9 cellular contexts compared by ENCODE assay signal in genomic region chr22:37893583-37893983, GRCh38. TPM values are rescaled to one million over a fixed set of nuclear protein-coding genes. Genes with fewer than 3 reads are reported as not detected.
DNase-seq lines count a peak whose midpoint lies in the region; TF ChIP-seq lines count a peak whose summit lies in the region.
"Had no signal": no experiment of that assay in that cellular context is flagged by ENCODE, and none has a peak within 500 bp of the region (broad histone marks: within the 10 kb centered on the region; RNA-seq: fewer than 3 reads in every experiment).

No MANE protein-coding gene starts in this region.

- DNase-seq in T-helper 1 cell, result no peak
- no peak for DNase-seq in ascending aorta (ENCODE audit: low spot score in 2 of 2)
- DNase-seq in NCI-H345 treated with DMSO at 0.1 percent for 48 hours (lab: John Stamatoyannopoulos, UW; ENCODE audit: unreplicated experiment), result no peak
- no peak for DNase-seq in NCI-H1694 treated with DMSO at 0.1 percent for 48 hours (lab: John Stamatoyannopoulos, UW)
- DNase-seq in NCI-H128 (lab: John Stamatoyannopoulos, UW; ENCODE audit: unreplicated experiment), result no peak
- DNase-seq: NCI-H1048 had no signal

- no peaks in the 10 kb centered on the region for H3K9me3 Mint-ChIP-seq in T-helper 1 cell treated with Interleukin-12 subunit alpha and Interleukin-12 subunit beta and Interleukin-4 antibody, amounts not matched to agents 30 μg/mL and 1 μg/mL, for 36 hours

- intact Hi-C loops in ascending aorta (cut with DNase I), result loop anchor here (5.0 kb wide), 1 partner anchor 39 kb away; no protein-coding TSS in a partner anchor

- H3K36me3 ChIP-seq in ascending aorta, result peaks cover 13 to 24% of the 10 kb centered on the region in 2 donors
- H3K36me3 ChIP-seq in muscle layer of colon (ENCODE audit: insufficient read depth, low read length), result peaks cover 13% of the 10 kb centered on the region

- peak overlapping the region; percentile 58 for H3K27ac Mint-ChIP-seq in T-helper 1 cell treated with Interleukin-12 subunit alpha and Interleukin-12 subunit beta and Interleukin-4 antibody, amounts not matched to agents 30 μg/mL and 1 μg/mL, for 36 hours

- H3K9ac ChIP-seq in muscle layer of colon (ENCODE audit: low read length), result no peak overlapping the region

- H3K27me3 Mint-ChIP-seq in T-helper 1 cell treated with Interleukin-12 subunit alpha and Interleukin-12 subunit beta and Interleukin-4 antibody, amounts not matched to agents 30 μg/mL and 1 μg/mL, for 36 hours (ENCODE audit: low read depth), result no peaks in the 10 kb centered on the region

- H3K4me3 ChIP-seq in ascending aorta (no peak overlapping the region), muscle layer of colon (ENCODE audit: low read depth in 1 of 2, low read length in 2 of 2) (no peak overlapping the region)

- peaks cover 9 to 23% of the 10 kb centered on the region in 2 donors for H3K4me1 ChIP-seq in ascending aorta
- peaks cover 53% of the 10 kb centered on the region for H3K4me1 ChIP-seq in muscle layer of colon (ENCODE audit: insufficient read depth, low read length)

- no peaks in the 10 kb centered on the region for H3K9me3 ChIP-seq in ascending aorta
- H3K9me3 ChIP-seq in muscle layer of colon (ENCODE audit: low read length), result no peaks in the 10 kb centered on the region

- H3K4me1 Mint-ChIP-seq in T-helper 1 cell treated with Interleukin-12 subunit alpha and Interleukin-12 subunit beta and Interleukin-4 antibody, amounts not matched to agents 30 μg/mL and 1 μg/mL, for 36 hours (ENCODE audit: low read depth), result peaks cover 23% of the 10 kb centered on the region

- H3K27ac ChIP-seq in ascending aorta, result peak overlapping the region; percentile 75 to 79
- peak overlapping the region; percentile 91 for H3K27ac ChIP-seq in muscle layer of colon (ENCODE audit: low read depth, low read length)
- H3K27ac ChIP-seq in temporal lobe (ENCODE audit: low read depth, low read length), result peak overlapping the region; percentile 99

- TF ChIP-seq CTCF in ascending aorta (IDR thresholded peaks at IDR 0.05), result no peak

- H3K36me3 Mint-ChIP-seq in T-helper 1 cell treated with Interleukin-12 subunit alpha and Interleukin-12 subunit beta and Interleukin-4 antibody, amounts not matched to agents 30 μg/mL and 1 μg/mL, for 36 hours (ENCODE audit: low read depth), result peaks cover 16% of the 10 kb centered on the region

- no peaks in the 10 kb centered on the region for H3K27me3 ChIP-seq in ascending aorta
- no peaks in the 10 kb centered on the region for H3K27me3 ChIP-seq in muscle layer of colon (ENCODE audit: control insufficient read depth in 1 of 2, insufficient read depth in 2 of 2, low read length in 2 of 2)

- peak overlapping the region; percentile 26 for H3K4me3 Mint-ChIP-seq in T-helper 1 cell treated with Interleukin-12 subunit alpha and Interleukin-12 subunit beta and Interleukin-4 antibody, amounts not matched to agents 30 μg/mL and 1 μg/mL, for 36 hours

RNA-seq across cellular contexts. Expression of gene MICALL1, which starts 12.5 kb away (rescaled TPM):
- 43.9 TPM for total RNA-seq in ascending aorta
- total RNA-seq in temporal lobe, result 21.4 TPM

RNA-seq across cellular contexts. Expression of gene EIF3L, which starts 44.4 kb away (rescaled TPM):
- total RNA-seq in ascending aorta (256 TPM), temporal lobe (467 TPM)

RNA-seq across cellular contexts. Expression of gene ANKRD54, which starts 49.4 kb away (rescaled TPM):
- total RNA-seq in ascending aorta (61.8 TPM), temporal lobe (16.0 TPM)

RNA-seq across cellular contexts. Expression of gene C22orf23, which starts 59.8 kb away (rescaled TPM):
- total RNA-seq in ascending aorta (not detected), temporal lobe (0.25 TPM)

RNA-seq across cellular contexts. Expression of gene POLR2F, which starts 59.9 kb away (rescaled TPM):
- total RNA-seq in ascending aorta (204 TPM), temporal lobe (53.4 TPM)
